8 cellular contexts compared by ENCODE assay signal in genomic region chr15:92883643-92884458, GRCh38. TPM values are rescaled to one million over a fixed set of nuclear protein-coding genes. Genes with fewer than 3 reads are reported as not detected.
A peak's percentile ranks its signal among the peaks of the same experiment; 100 is the strongest.
DNase-seq lines count a peak whose midpoint lies in the region; ATAC-seq and TF ChIP-seq lines count a peak whose summit lies in the region.

No MANE protein-coding gene starts in this region.

- H3K4me3 Mint-ChIP-seq in Calu3 (ENCODE audit: low read depth, unreplicated experiment) (peak overlapping the region; percentile 68), glutamatergic neuron (ENCODE audit: unreplicated experiment) (peak overlapping the region; percentile 98)
- peak overlapping the region; percentile 91 for H3K4me3 Mint-ChIP-seq in activated T-helper 2 cell treated with anti-CD3 and anti-CD28 coated beads, Interferon-gamma antibody, Interleukin-2, Interleukin-4, amounts not matched to agents 10 μg/mL and 5 μg/mL and 100 μg/mL, durations not matched to agents 14 hours and 24 hours and 36 hours (ENCODE audit: low read depth)

- peaks cover 67% of the 10 kb centered on the region for H3K79me2 ChIP-seq in Loucy (ENCODE audit: insufficient read depth, low read length)

- H3K27me3 Mint-ChIP-seq in Calu3 (ENCODE audit: unreplicated experiment) (peaks cover 13% of the 10 kb centered on the region), glutamatergic neuron (ENCODE audit: unreplicated experiment) (peaks cover 26% of the 10 kb centered on the region)
- H3K27me3 Mint-ChIP-seq in activated T-helper 2 cell treated with anti-CD3 and anti-CD28 coated beads, Interferon-gamma antibody, Interleukin-2, Interleukin-4, amounts not matched to agents 10 μg/mL and 5 μg/mL and 100 μg/mL, durations not matched to agents 14 hours and 24 hours and 36 hours (ENCODE audit: low read depth): no peaks in the 10 kb centered on the region

- no peaks in the 10 kb centered on the region for H3K9me3 Mint-ChIP-seq in Calu3 (ENCODE audit: low read depth, unreplicated experiment)
- H3K9me3 Mint-ChIP-seq in activated T-helper 2 cell treated with anti-CD3 and anti-CD28 coated beads, Interferon-gamma antibody, Interleukin-2, Interleukin-4, amounts not matched to agents 10 μg/mL and 5 μg/mL and 100 μg/mL, durations not matched to agents 14 hours and 24 hours and 36 hours: no peaks in the 10 kb centered on the region
- H3K9me3 Mint-ChIP-seq in glutamatergic neuron (ENCODE audit: unreplicated experiment): peaks cover 27% of the 10 kb centered on the region

- peaks cover 4% of the 10 kb centered on the region; the same call in 1 of the 2 replicates for H3F3A ChIP-seq in Loucy (ENCODE audit: low read depth)

- H3K4me1 Mint-ChIP-seq in Calu3 (ENCODE audit: low read depth, unreplicated experiment) (peaks cover 38% of the 10 kb centered on the region), glutamatergic neuron (ENCODE audit: low read depth, unreplicated experiment) (peaks cover 41% of the 10 kb centered on the region)
- H3K4me1 Mint-ChIP-seq in activated T-helper 2 cell treated with anti-CD3 and anti-CD28 coated beads, Interferon-gamma antibody, Interleukin-2, Interleukin-4, amounts not matched to agents 10 μg/mL and 5 μg/mL and 100 μg/mL, durations not matched to agents 14 hours and 24 hours and 36 hours (ENCODE audit: low read depth): peaks cover 57% of the 10 kb centered on the region

- no peak overlapping the region for H2AFZ ChIP-seq in Loucy (ENCODE audit: low read length)

- peaks cover 58% of the 10 kb centered on the region for H4K20me1 ChIP-seq in Loucy (ENCODE audit: insufficient read depth, low read length, poor library complexity, severe bottlenecking)

- peak overlapping the region; percentile 100 for H3K4me3 ChIP-seq in Loucy (ENCODE audit: low read length, poor library complexity, severe bottlenecking)
- peak overlapping the region; percentile 80 for H3K4me3 ChIP-seq in skeletal muscle cell (ENCODE audit: low read depth, low read length)

- intact Hi-C loops in Calu3 (cut with micrococcal nuclease; ENCODE audit: unreplicated experiment): loop anchor here (2.0 kb wide), 2 partner anchors 17 to 39 kb away; partner anchors contain the start of gene CHD2
- intact Hi-C loops in activated T-helper 2 cell treated with anti-CD3 and anti-CD28 coated beads, Interferon-gamma antibody, Interleukin-2, Interleukin-4, amounts not matched to agents 10 μg/mL and 5 μg/mL and 100 μg/mL, durations not matched to agents 14 hours and 24 hours and 36 hours (cut with micrococcal nuclease): loop anchor here (5.0 kb wide), 1 partner anchor 33 kb away; no protein-coding TSS in a partner anchor

- H3K27me3 ChIP-seq in Loucy (ENCODE audit: insufficient read depth, low read length, poor library complexity, severe bottlenecking): peaks cover 9% of the 10 kb centered on the region

- TF ChIP-seq CTCF in Calu3 (IDR thresholded peaks at IDR 0.05; ENCODE audit: unreplicated experiment): no peak
- TF ChIP-seq CTCF in Loucy (conservative IDR thresholded peaks at IDR 0.05; ENCODE audit: low read length): no peak
- TF ChIP-seq CTCF in glutamatergic neuron (IDR thresholded peaks at IDR 0.05; ENCODE audit: partially characterized antibody, unreplicated experiment): no peak

- H3K4me1 ChIP-seq in Loucy (ENCODE audit: insufficient read depth, low read length, poor library complexity, severe bottlenecking): peaks cover 54% of the 10 kb centered on the region

- H3K36me3 ChIP-seq in Loucy (ENCODE audit: insufficient read depth, low read length): peaks cover 37% of the 10 kb centered on the region

- CTCF ChIA-PET in Calu3 (lab: Charles Lee): interaction anchor here (0.9 to 4.0 kb wide), 6 partner anchors 23 to 75 kb away, joined by 3 to 24 read pairs (median 8); no protein-coding TSS in a partner anchor

- peak overlapping the region; percentile 94 for H3K27ac Mint-ChIP-seq in Calu3 (ENCODE audit: unreplicated experiment)
- H3K27ac Mint-ChIP-seq in activated T-helper 2 cell treated with anti-CD3 and anti-CD28 coated beads, Interferon-gamma antibody, Interleukin-2, Interleukin-4, amounts not matched to agents 10 μg/mL and 5 μg/mL and 100 μg/mL, durations not matched to agents 14 hours and 24 hours and 36 hours: peak overlapping the region; percentile 98
- peak overlapping the region; percentile 100 for H3K27ac Mint-ChIP-seq in glutamatergic neuron (ENCODE audit: unreplicated experiment)

- BruUV-seq in Calu3 (replicated peaks; lab: Mats Ljungman, UMichigan): TSS peak; percentile 40

- H3K9me2 ChIP-seq in Loucy (replicated peaks; ENCODE audit: low read depth, low read length): no peaks in the 10 kb centered on the region

- no peaks in the 10 kb centered on the region for H3K9me3 ChIP-seq in Loucy (ENCODE audit: insufficient read depth, low read depth, low read length)

- H3K36me3 Mint-ChIP-seq in Calu3 (ENCODE audit: insufficient read depth, unreplicated experiment) (peaks cover 78% of the 10 kb centered on the region), glutamatergic neuron (ENCODE audit: unreplicated experiment) (peaks cover 9% of the 10 kb centered on the region)
- peaks cover 52% of the 10 kb centered on the region for H3K36me3 Mint-ChIP-seq in activated T-helper 2 cell treated with anti-CD3 and anti-CD28 coated beads, Interferon-gamma antibody, Interleukin-2, Interleukin-4, amounts not matched to agents 10 μg/mL and 5 μg/mL and 100 μg/mL, durations not matched to agents 14 hours and 24 hours and 36 hours (ENCODE audit: low read depth)

- peak overlapping the region; percentile 100 for H3K4me2 ChIP-seq in Loucy (ENCODE audit: low read depth, low read length, poor library complexity, severe bottlenecking)

- no peak for ATAC-seq in GM19351 (IDR thresholded peaks at IDR 0.05; ENCODE audit: unreplicated experiment)

- DNase-seq in Calu3 (no peak), glutamatergic neuron (no peak), skeletal muscle cell (ENCODE audit: low read depth) (no peak), EL (no peak), NCI-H146 (lab: John Stamatoyannopoulos, UW) (no peak)
- DNase-seq in activated T-helper 2 cell treated with anti-CD3 and anti-CD28 coated beads, Interferon-gamma antibody, Interleukin-2, Interleukin-4, amounts not matched to agents 10 μg/mL and 5 μg/mL and 100 μg/mL, durations not matched to agents 14 hours and 24 hours and 36 hours (ENCODE audit: low spot score): peak; percentile 22

- peak overlapping the region; percentile 99 for H3K9ac ChIP-seq in Loucy (ENCODE audit: low read depth, low read length, poor library complexity, severe bottlenecking)

RNA-seq across cellular contexts. Expression of gene CHD2, which starts 16.3 kb away (rescaled TPM):
- 127 and 140 TPM in 2 replicates for total RNA-seq in Calu3 (2022)
- 105 and 111 TPM in 2 replicates for total RNA-seq in activated T-helper 2 cell treated with anti-CD3 and anti-CD28 coated beads, Interferon-gamma antibody, Interleukin-2, Interleukin-4, amounts not matched to agents 10 μg/mL and 5 μg/mL and 100 μg/mL, durations not matched to agents 14 hours and 24 hours and 36 hours
- total RNA-seq in glutamatergic neuron (ENCODE audit: unreplicated experiment): 201 TPM
